Comparison of ENCODE assay signal across 9 cellular contexts in the genomic region with DNA sequence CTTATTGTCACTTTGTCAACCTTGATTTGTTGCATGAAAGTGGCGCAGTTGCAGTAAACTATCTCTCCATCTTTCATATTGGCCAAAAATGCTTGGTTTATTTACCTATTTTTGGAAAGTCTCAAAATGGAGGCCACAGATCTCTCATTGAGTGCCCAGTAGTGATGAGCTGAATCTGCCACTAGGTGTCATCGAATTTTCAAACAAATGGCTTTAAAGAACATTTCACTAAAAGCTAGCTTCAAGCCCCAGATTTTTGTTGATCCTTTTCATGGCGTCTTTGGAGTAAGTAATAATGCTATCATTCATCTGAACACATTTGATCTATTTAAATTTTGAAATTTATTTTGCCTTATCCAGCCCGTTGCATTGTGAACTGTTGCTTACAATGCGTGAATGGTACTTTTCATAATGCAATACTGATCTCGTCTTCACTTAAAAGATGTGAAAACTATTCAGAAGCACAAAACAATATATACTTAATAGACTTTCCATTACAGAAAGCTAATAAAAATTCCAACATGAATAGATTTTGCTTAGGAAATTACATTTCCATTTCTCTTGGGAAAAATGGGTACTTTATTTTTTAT.
DNase-seq lines count a peak whose midpoint lies in the region; ATAC-seq, FAIRE-seq and TF ChIP-seq lines count a peak whose summit lies in the region.
"Had no signal": no experiment of that assay in that cellular context is flagged by ENCODE, and none has a peak within 500 bp of the region (broad histone marks: within the 10 kb centered on the region; RNA-seq: fewer than 3 reads in every experiment).

No MANE protein-coding gene starts in this region.

- FAIRE-seq in GM18507 (lab: Jason Lieb, UNC) = peak; percentile 67

- H3K27ac Mint-ChIP-seq in chondrocyte (ENCODE audit: unreplicated experiment) (no peak overlapping the region), progenitor cell of endocrine pancreas (no peak overlapping the region)
- H3K27ac Mint-ChIP-seq: activated naive CD8-positive, alpha-beta T cell treated with anti-CD3 and anti-CD28 coated beads, Interleukin-2, amount 10 ng/mL, durations not matched to agents 7 days and 5 days had no signal

- H3K4me3 Mint-ChIP-seq in chondrocyte (ENCODE audit: unreplicated experiment) (no peak overlapping the region), progenitor cell of endocrine pancreas (ENCODE audit: low read depth) (no peak overlapping the region)
- H3K4me3 Mint-ChIP-seq: activated naive CD8-positive, alpha-beta T cell treated with anti-CD3 and anti-CD28 coated beads, Interleukin-2, amount 10 ng/mL, durations not matched to agents 7 days and 5 days had no signal

- H3K36me3 Mint-ChIP-seq in chondrocyte (ENCODE audit: low read depth) (no peaks in the 10 kb centered on the region), progenitor cell of endocrine pancreas (ENCODE audit: insufficient read depth) (no peaks in the 10 kb centered on the region)
- H3K36me3 Mint-ChIP-seq: activated naive CD8-positive, alpha-beta T cell treated with anti-CD3 and anti-CD28 coated beads, Interleukin-2, amount 10 ng/mL, durations not matched to agents 7 days and 5 days had no signal

- no peaks in the 10 kb centered on the region for H3K9me3 Mint-ChIP-seq in chondrocyte (ENCODE audit: low read depth)
- no peaks in the 10 kb centered on the region for H3K9me3 Mint-ChIP-seq in progenitor cell of endocrine pancreas (ENCODE audit: low read depth)
- H3K9me3 Mint-ChIP-seq: activated naive CD8-positive, alpha-beta T cell treated with anti-CD3 and anti-CD28 coated beads, Interleukin-2, amount 10 ng/mL, durations not matched to agents 7 days and 5 days had no signal

- peaks cover 15% of the 10 kb centered on the region for H3K27me3 Mint-ChIP-seq in chondrocyte (ENCODE audit: low read depth)
- H3K27me3 Mint-ChIP-seq in progenitor cell of endocrine pancreas = peaks cover 18% of the 10 kb centered on the region
- H3K27me3 Mint-ChIP-seq: activated naive CD8-positive, alpha-beta T cell treated with anti-CD3 and anti-CD28 coated beads, Interleukin-2, amount 10 ng/mL, durations not matched to agents 7 days and 5 days had no signal

- no peaks in the 10 kb centered on the region for H3K4me1 Mint-ChIP-seq in chondrocyte (ENCODE audit: low read depth)
- no peaks in the 10 kb centered on the region for H3K4me1 Mint-ChIP-seq in progenitor cell of endocrine pancreas (ENCODE audit: low read depth)
- H3K4me1 Mint-ChIP-seq: activated naive CD8-positive, alpha-beta T cell treated with anti-CD3 and anti-CD28 coated beads, Interleukin-2, amount 10 ng/mL, durations not matched to agents 7 days and 5 days had no signal

- TF ChIP-seq CTCF in 22Rv1 (IDR thresholded peaks at IDR 0.05) (peak; percentile 84), LNCaP clone FGC (IDR thresholded peaks at IDR 0.05; ENCODE audit: control insufficient read depth, extremely low read depth, insufficient read depth) (peak; percentile 66), chondrocyte (IDR thresholded peaks at IDR 0.05) (peak; percentile 73), progenitor cell of endocrine pancreas (IDR thresholded peaks at IDR 0.05; ENCODE audit: unreplicated experiment) (peak; percentile 54)

- DNase-seq in GM18507 (ENCODE audit: extremely low spot score, insufficient read length, low read depth) = no peak
- no peak for DNase-seq in LNCaP clone FGC (ENCODE audit: low read depth)
- no peak for DNase-seq in chondrocyte (ENCODE audit: low spot score)
- no peak for DNase-seq in progenitor cell of endocrine pancreas (ENCODE audit: low spot score, unreplicated experiment)
- no peak for DNase-seq in stimulated activated CD4-positive, alpha-beta T cell treated with anti-CD3 and anti-CD28 coated beads, Interleukin-1b, Interleukin-23, amount 100 ng/mL, for 48 hours
- DNase-seq: activated naive CD8-positive, alpha-beta T cell treated with anti-CD3 and anti-CD28 coated beads, Interleukin-2, amount 10 ng/mL, durations not matched to agents 7 days and 5 days had no signal

- ATAC-seq in HG02884 (IDR thresholded peaks at IDR 0.05; ENCODE audit: unreplicated experiment) (no peak), GM21717 (IDR thresholded peaks at IDR 0.05; ENCODE audit: unreplicated experiment) (no peak)

- no peak overlapping the region for H3K27ac ChIP-seq in 22Rv1

- no peak overlapping the region for H3K4me3 ChIP-seq in LNCaP clone FGC (ENCODE audit: low read depth, low read length)
